ENCODE assay signal across 8 cellular contexts in genomic region chr4:186144596-186145569, GRCh38. TPM values are rescaled to one million over a fixed set of nuclear protein-coding genes. Genes with fewer than 3 reads are reported as not detected.
A peak's percentile ranks its signal among the peaks of the same experiment; 100 is the strongest.
DNase-seq lines count a peak whose midpoint lies in the region; ATAC-seq and TF ChIP-seq lines count a peak whose summit lies in the region.

No MANE protein-coding gene starts in this region.

- CTCF ChIA-PET in WTC11 (lab: Charles Lee), result interaction anchor here (1.4 to 2.0 kb wide), 2 partner anchors 10 to 47 kb away, joined by 4 to 7 read pairs; partner anchors contain the start of gene CYP4V2

- H3K27me3 ChIP-seq in esophagus muscularis mucosa, result no peaks in the 10 kb centered on the region
- no peaks in the 10 kb centered on the region for H3K27me3 ChIP-seq in mucosa of stomach (ENCODE audit: control insufficient read depth, insufficient read depth, low read length)
- H3K27me3 ChIP-seq in tibial nerve, result no peaks in the 10 kb centered on the region

- TF ChIP-seq EP300 in esophagus muscularis mucosa (IDR thresholded peaks at IDR 0.05) (no peak), tibial nerve (IDR thresholded peaks at IDR 0.05) (peak in 1 of 2 donors; percentile 41)

- 0% methylated on average over 50 of the region's 108 CpGs for WGBS in esophagus muscularis mucosa
- 1 to 3% methylated on average over 30 to 45 of the region's 108 CpGs for WGBS in tibial nerve, 2 donors

- H3K4me3 Mint-ChIP-seq in WTC11, result peak overlapping the region; percentile 81

- TF ChIP-seq POLR2A in esophagus muscularis mucosa (IDR thresholded peaks at IDR 0.05; ENCODE audit: low read depth) (no peak), tibial nerve (IDR thresholded peaks at IDR 0.05) (peak in 1 of 2 donors; percentile 22)

- peaks cover 31% of the 10 kb centered on the region for H3K27me3 Mint-ChIP-seq in WTC11 (ENCODE audit: low read depth)

- H3K9me3 ChIP-seq in esophagus muscularis mucosa (no peaks in the 10 kb centered on the region), mucosa of stomach (ENCODE audit: control insufficient read depth, low read length) (no peaks in the 10 kb centered on the region), tibial nerve (no peaks in the 10 kb centered on the region)

- POLR2A ChIA-PET in WTC11 (lab: Charles Lee), result interaction anchor here (0.5 to 1.0 kb wide), 2 partner anchors 17 to 33 kb away, joined by 3 to 4 read pairs; no protein-coding TSS in a partner anchor

- DNase-seq in AG20443 (ENCODE audit: low spot score) (peak; percentile 75), WTC11 (ENCODE audit: low spot score) (peak; percentile 84), esophagus muscularis mucosa (ENCODE audit: extremely low spot score) (no peak), tibial nerve (ENCODE audit: low spot score in 2 of 2) (peak in 1 of 2 donors; percentile 16)
- no peak for DNase-seq in activated effector memory CD4-positive, alpha-beta T cell treated with Interleukin-2 at 50 U/mL for 16 hours

- no peak overlapping the region for H3K27ac Mint-ChIP-seq in WTC11

- no peaks in the 10 kb centered on the region for H3K36me3 ChIP-seq in esophagus muscularis mucosa
- no peaks in the 10 kb centered on the region for H3K36me3 ChIP-seq in mucosa of stomach (ENCODE audit: control insufficient read depth, insufficient read depth, low read length)
- H3K36me3 ChIP-seq in tibial nerve, result no peaks in the 10 kb centered on the region

- H3K4me3 ChIP-seq in esophagus muscularis mucosa (peak overlapping the region; percentile 64 to 82 (median 66)), mucosa of stomach (ENCODE audit: low read length) (no peak overlapping the region), tibial nerve (peak overlapping the region; percentile 53 to 72 (median 64))

- H3K27ac ChIP-seq in esophagus muscularis mucosa (replicated peaks in 1 of 4), result peak overlapping the region; percentile 79 to 89 (median 88)
- peak overlapping the region; percentile 60 to 91 (median 82) for H3K27ac ChIP-seq in tibial nerve

- ATAC-seq in GM18909 (IDR thresholded peaks at IDR 0.05; ENCODE audit: poor library complexity, unreplicated experiment) (peak; percentile 53), HG03280 (IDR thresholded peaks at IDR 0.05; ENCODE audit: unreplicated experiment) (peak; percentile 10), WTC11 (peak; percentile 90)

- no peaks in the 10 kb centered on the region for H3K9me3 Mint-ChIP-seq in WTC11

- H3K4me1 Mint-ChIP-seq in WTC11, result peaks cover 38% of the 10 kb centered on the region

- peak overlapping the region; percentile 36 for H3K9ac ChIP-seq in mucosa of stomach (ENCODE audit: low read length)

- H3K4me1 ChIP-seq in esophagus muscularis mucosa, result peaks cover 10 to 22% (median 16%) of the 10 kb centered on the region in 4 donors
- H3K4me1 ChIP-seq in mucosa of stomach (ENCODE audit: control insufficient read depth, insufficient read depth, low read length), result peaks cover 5% of the 10 kb centered on the region
- peaks cover 0 to 22% (median 0%) of the 10 kb centered on the region in 4 donors for H3K4me1 ChIP-seq in tibial nerve

- intact Hi-C loops in esophagus muscularis mucosa (cut with DNase I), result loop anchor here (5.0 to 10.0 kb wide), 2 partner anchors 42 to 400 kb away; no protein-coding TSS in a partner anchor

- TF ChIP-seq CTCF in WTC11 (IDR thresholded peaks at IDR 0.05), result no peak
- TF ChIP-seq CTCF in esophagus muscularis mucosa (IDR thresholded peaks at IDR 0.05), result no peak
- TF ChIP-seq CTCF in tibial nerve (IDR thresholded peaks at IDR 0.05), result no peak

- no peaks in the 10 kb centered on the region for H3K36me3 Mint-ChIP-seq in WTC11

TF ChIP-seq in WTC11, 78 proteins besides CTCF, POLR2A, EP300 and RAD21:
- no peak for TF ChIP-seq AFF4 (CRISPR knock-in tag; IDR thresholded peaks at IDR 0.05; ENCODE audit: borderline replicate concordance)
- peak; percentile 37; the same call in 1 of the 2 replicates for TF ChIP-seq FOXP1 (CRISPR knock-in tag; IDR thresholded peaks at IDR 0.05; ENCODE audit: borderline replicate concordance)
- 0 out of 2 replicates have a peak, but pooled peaks have one; percentile 58 for TF ChIP-seq KAT7 (CRISPR knock-in tag; IDR thresholded peaks at IDR 0.05; ENCODE audit: borderline replicate concordance)
- no peak for TF ChIP-seq ZNF512 (CRISPR knock-in tag; IDR thresholded peaks at IDR 0.05; ENCODE audit: borderline replicate concordance)
- no peak; the same call in 1 of the 2 replicates for TF ChIP-seq ATF1 (CRISPR knock-in tag; IDR thresholded peaks at IDR 0.05)
- TF ChIP-seq ZMAT4 (CRISPR knock-in tag; IDR thresholded peaks at IDR 0.05), result no peak
- 0 out of 2 replicates have a peak, but pooled peaks have one; percentile 24 for TF ChIP-seq ZNF232 (CRISPR knock-in tag; IDR thresholded peaks at IDR 0.05)

RNA-seq across cellular contexts. Expression of gene FAM149A, which starts 40.4 kb away (rescaled TPM):
- total RNA-seq in WTC11 (2021), result 11.3 to 14.6 TPM (median 12.0 TPM) in 3 replicates
- total RNA-seq in esophagus muscularis mucosa, result 10 to 100 TPM; 19.5 to 38.8 (median 33.6) TPM
- 10 to 100 TPM in 3 of 4 donors, 1 to 10 TPM in 1; 7.8 to 20.1 (median 13.8) TPM for total RNA-seq in tibial nerve

RNA-seq across cellular contexts. Expression of gene CYP4V2, which starts 46.5 kb away (rescaled TPM):
- total RNA-seq in WTC11 (2021) (2.0 to 3.1 TPM (median 2.2 TPM) in 3 replicates), esophagus muscularis mucosa (10 to 100 TPM; 27.5 to 43.1 (median 35.5) TPM), tibial nerve (10 to 100 TPM; 36.3 to 56.6 (median 47.7) TPM)

Comparison
In these comparisons a context has a peak if more than half of its experiments do, and no peak if none do; other contexts are left out.
1. DNase-seq: peak in AG20443 (single experiment) and WTC11 (single experiment); none in esophagus muscularis mucosa (single experiment) and activated effector memory CD4-positive, alpha-beta T cell treated with Interleukin-2 at 50 U/mL for 16 hours (single experiment).
2. ATAC-seq: peak in every context shown above with its lines; median percentile 90 in WTC11; 53 in GM18909; 10 in HG03280.